Comparison of ENCODE assay signal across 13 cellular contexts in genomic region chr21:44223334-44223733, GRCh38. TPM values are rescaled to one million over a fixed set of nuclear protein-coding genes. Genes with fewer than 3 reads are reported as not detected.
"Had no signal": no experiment of that assay in that cellular context is flagged by ENCODE, and none has a peak within 500 bp of the region (broad histone marks: within the 10 kb centered on the region; RNA-seq: fewer than 3 reads in every experiment).

No MANE protein-coding gene starts in this region.

RNA-seq across cellular contexts. Expression of gene ICOSLG, which starts 17.4 kb away (rescaled TPM):
- total RNA-seq: ascending aorta, SJCRH30 had no signal
- polyA plus RNA-seq: cardiac muscle cell had no signal

RNA-seq across cellular contexts. Expression of gene DNMT3L, which starts 38.4 kb away (rescaled TPM):
- total RNA-seq: activated CD4-positive, alpha-beta T cell treated with anti-CD3 and anti-CD28 coated beads, Interleukin-2, amount 10 ng/mL, durations not matched to agents 24 days and 14 days; activated CD8-positive, alpha-beta T cell treated with anti-CD3 and anti-CD28 coated beads, Interleukin-2, amount 10 ng/mL, durations not matched to agents 7 days and 5 days; activated naive CD8-positive, alpha-beta T cell treated with anti-CD3 and anti-CD28 coated beads, Interleukin-2, amount 10 ng/mL, durations not matched to agents 7 days and 5 days; activated T-helper 2 cell treated with anti-CD3 and anti-CD28 coated beads, Interferon-gamma antibody, Interleukin-2, Interleukin-4, amounts not matched to agents 10 μg/mL and 5 μg/mL and 100 μg/mL, durations not matched to agents 14 hours and 24 hours and 36 hours; ascending aorta; cardiac muscle cell; K562; M059J; PC-9; SJCRH30; T-helper 1 cell treated with Interleukin-12 subunit alpha and Interleukin-12 subunit beta and Interleukin-4 antibody, amounts not matched to agents 30 ng/mL and 1 ng/mL, for 36 hours; T-helper 2 cell treated with Interferon-gamma antibody and Interleukin-4, amounts not matched to agents 100 ng/mL and 5 ng/mL, for 36 hours had no signal
- polyA plus RNA-seq: adipose tissue, cardiac muscle cell had no signal
